ENCODE assay signal across 17 cellular contexts in the genomic region with DNA sequence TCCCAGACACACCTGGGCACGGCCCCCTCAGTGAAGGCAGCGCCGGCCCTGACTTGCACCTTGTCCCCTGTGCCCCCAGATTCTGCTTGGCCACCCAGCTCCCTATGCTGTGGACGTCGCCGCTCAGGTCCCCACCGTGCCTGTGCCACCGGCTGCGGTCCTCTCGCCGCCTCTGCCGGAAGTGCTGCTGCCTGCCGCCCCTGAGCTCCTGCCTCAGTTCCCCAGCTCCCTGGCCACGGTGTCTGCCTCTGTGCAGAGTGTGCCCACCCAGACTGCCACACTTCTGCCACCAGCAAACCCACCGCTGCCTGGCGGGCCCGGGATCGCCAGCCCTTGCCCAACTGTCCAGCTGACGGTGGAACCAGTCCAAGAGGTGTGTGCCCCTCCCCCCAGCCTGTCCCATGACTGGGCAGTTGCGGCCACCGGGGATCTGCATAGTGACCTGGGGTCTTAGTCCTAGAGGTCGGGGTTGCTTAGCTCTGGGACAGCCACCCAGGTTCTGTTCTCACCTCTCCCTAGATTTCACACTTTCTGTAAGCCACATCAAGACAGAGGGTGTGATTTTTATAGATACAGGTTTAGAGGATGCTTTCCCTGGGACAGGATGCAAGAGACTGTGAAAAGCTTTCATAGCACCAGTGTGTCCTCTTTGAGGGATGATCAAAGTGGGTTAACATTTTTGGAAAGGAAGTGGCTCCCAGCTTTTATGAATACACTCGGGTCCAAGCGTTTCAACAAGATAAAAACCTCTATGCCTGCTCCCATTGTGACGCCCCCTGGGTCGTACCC.
DNase-seq lines count a peak whose midpoint lies in the region; ATAC-seq and TF ChIP-seq lines count a peak whose summit lies in the region.
"Had no signal": no experiment of that assay in that cellular context is flagged by ENCODE, and none has a peak within 500 bp of the region (broad histone marks: within the 10 kb centered on the region; RNA-seq: fewer than 3 reads in every experiment).

No MANE protein-coding gene starts in this region.

- H3K36me3 Mint-ChIP-seq in activated T-helper 17 cell treated with anti-CD3 and anti-CD28 coated beads, Interleukin-2, amount 50 U/mL, for 72 hours (ENCODE audit: low read depth) = no peaks in the 10 kb centered on the region
- H3K36me3 Mint-ChIP-seq: activated naive CD8-positive, alpha-beta T cell had no signal

- no peaks in the 10 kb centered on the region for H3K4me1 Mint-ChIP-seq in activated T-helper 17 cell treated with anti-CD3 and anti-CD28 coated beads, Interleukin-2, amount 50 U/mL, for 72 hours

- no peak overlapping the region for H3K4me3 Mint-ChIP-seq in activated T-helper 17 cell treated with anti-CD3 and anti-CD28 coated beads, Interleukin-2, amount 50 U/mL, for 72 hours
- H3K4me3 Mint-ChIP-seq: activated naive CD8-positive, alpha-beta T cell had no signal

- H3K27me3 ChIP-seq in colonic mucosa (no peaks in the 10 kb centered on the region), ovary (no peaks in the 10 kb centered on the region)
- H3K27me3 ChIP-seq: SJSA1 had no signal

- no peaks in the 10 kb centered on the region for H3K27me3 Mint-ChIP-seq in activated T-helper 17 cell treated with anti-CD3 and anti-CD28 coated beads, Interleukin-2, amount 50 U/mL, for 72 hours
- H3K27me3 Mint-ChIP-seq: activated naive CD8-positive, alpha-beta T cell had no signal

- no peak for TF ChIP-seq POLR2A in ovary (IDR thresholded peaks at IDR 0.05)

- WGBS in ovary, 3 donors = 84 to 90% (median 87%) methylated on average over 24 to 26 of the region's 26 CpGs

- H3K9me3 Mint-ChIP-seq in activated T-helper 17 cell treated with anti-CD3 and anti-CD28 coated beads, Interleukin-2, amount 50 U/mL, for 72 hours = no peaks in the 10 kb centered on the region

- H3K36me3 ChIP-seq in colonic mucosa (no peaks in the 10 kb centered on the region), ovary (no peaks in the 10 kb centered on the region)
- H3K36me3 ChIP-seq: SJSA1 had no signal

- DNase-seq in GM10266 (ENCODE audit: extremely low spot score) (peak; percentile 21), colonic mucosa (peak; percentile 19), ovary (peak in 3 of 5 donors; percentile 10 to 23 (median 11)), NCI-H146 treated with DMSO at 0.1 percent for 48 hours (lab: John Stamatoyannopoulos, UW; ENCODE audit: unreplicated experiment) (no peak), dedifferentiated amniotic fluid mesenchymal stem cell (ENCODE audit: extremely low spot score) (no peak)
- DNase-seq: effector memory CD4-positive, alpha-beta T cell; KG1; mesendoderm; NCI-H1417 treated with DMSO at 0.1 percent for 48 hours; nucleus accumbens; stimulated activated naive CD4-positive, alpha-beta T cell treated with Interleukin-2 at 50 U/mL for 16 hours had no signal

- H3K27ac Mint-ChIP-seq in activated T-helper 17 cell treated with anti-CD3 and anti-CD28 coated beads, Interleukin-2, amount 50 U/mL, for 72 hours = no peak overlapping the region
- H3K27ac Mint-ChIP-seq: activated naive CD8-positive, alpha-beta T cell had no signal

- intact Hi-C loops in colonic mucosa (cut with DNase I) = no loop called here
- intact Hi-C loops in ovary (cut with DNase I) = no loop called here

- H3K4me3 ChIP-seq in colonic mucosa = no peak overlapping the region
- H3K4me3 ChIP-seq in ovary = no peak overlapping the region
- H3K4me3 ChIP-seq: SJSA1 had no signal

- H3K9me3 ChIP-seq in colonic mucosa (no peaks in the 10 kb centered on the region), ovary (no peaks in the 10 kb centered on the region)
- H3K9me3 ChIP-seq: SJSA1 had no signal

- TF ChIP-seq EP300 in ovary (IDR thresholded peaks at IDR 0.05) = no peak

- H3K4me1 ChIP-seq in colonic mucosa (no peaks in the 10 kb centered on the region), ovary (ENCODE audit: insufficient read depth) (no peaks in the 10 kb centered on the region)
- H3K4me1 ChIP-seq: SJSA1 had no signal

- TF ChIP-seq CTCF in C4-2B (conservative IDR thresholded peaks at IDR 0.05) (no peak), GM10266 (IDR thresholded peaks at IDR 0.05; ENCODE audit: control insufficient read depth, insufficient read depth, low read depth, missing control alignments) (no peak), colonic mucosa (IDR thresholded peaks at IDR 0.05) (no peak), ovary (IDR thresholded peaks at IDR 0.05) (no peak)

- no peak for ATAC-seq in activated T-helper 17 cell treated with anti-CD3 and anti-CD28 coated beads, Interleukin-2, amount 50 U/mL, for 72 hours (replicated peaks)
- ATAC-seq in HG02763 (IDR thresholded peaks at IDR 0.05; ENCODE audit: unreplicated experiment) = no peak
- ATAC-seq: HCT116 had no signal

- no peak overlapping the region for H3K9ac ChIP-seq in colonic mucosa (ENCODE audit: low read depth in 2 of 2, low read length in 2 of 2)

- H3K27ac ChIP-seq in C4-2B (peak overlapping the region; percentile 84), colonic mucosa (no peak overlapping the region), ovary (no peak overlapping the region)
- H3K27ac ChIP-seq: SJSA1 had no signal

Comparison
In these comparisons a context has a peak if more than half of its experiments do, and no peak if none do; other contexts are left out.
1. DNase-seq: peak in GM10266 (single experiment), colonic mucosa (single experiment) and ovary (3 of 5); none in NCI-H146 treated with DMSO at 0.1 percent for 48 hours (single experiment) and dedifferentiated amniotic fluid mesenchymal stem cell (single experiment).